17 cellular contexts compared by ENCODE assay signal in genomic region chr16:80816372-80816771, GRCh38. TPM values are rescaled to one million over a fixed set of nuclear protein-coding genes. Genes with fewer than 3 reads are reported as not detected.
DNase-seq lines count a peak whose midpoint lies in the region; ATAC-seq lines count a peak whose summit lies in the region.
"Had no signal": no experiment of that assay in that cellular context is flagged by ENCODE, and none has a peak within 500 bp of the region (broad histone marks: within the 10 kb centered on the region; RNA-seq: fewer than 3 reads in every experiment).

No MANE protein-coding gene starts in this region.

- peaks cover 2% of the 10 kb centered on the region for H3K4me1 Mint-ChIP-seq in activated CD4-positive, alpha-beta T cell treated with anti-CD3 and anti-CD28 coated beads, Interleukin-2, amount 10 ng/mL, durations not matched to agents 24 days and 14 days

- peaks cover 2% of the 10 kb centered on the region for H3K36me3 Mint-ChIP-seq in activated CD4-positive, alpha-beta T cell treated with anti-CD3 and anti-CD28 coated beads, Interleukin-2, amount 10 ng/mL, durations not matched to agents 24 days and 14 days (ENCODE audit: low read depth)

- H3K27ac ChIP-seq in effector memory CD4-positive, alpha-beta T cell (ENCODE audit: insufficient read depth, low read length, poor library complexity, severe bottlenecking), result no peak overlapping the region

- peaks cover 20% of the 10 kb centered on the region for H3K27me3 Mint-ChIP-seq in activated CD4-positive, alpha-beta T cell treated with anti-CD3 and anti-CD28 coated beads, Interleukin-2, amount 10 ng/mL, durations not matched to agents 24 days and 14 days

- H3K9me3 Mint-ChIP-seq in activated CD4-positive, alpha-beta T cell treated with anti-CD3 and anti-CD28 coated beads, Interleukin-2, amount 10 ng/mL, durations not matched to agents 24 days and 14 days, result peaks cover 25% of the 10 kb centered on the region
- H3K9me3 Mint-ChIP-seq: CD4-positive, alpha-beta T cell had no signal

- H3K27me3 ChIP-seq in effector memory CD4-positive, alpha-beta T cell (replicated peaks; ENCODE audit: control insufficient read depth, insufficient read depth, low read length, poor library complexity, severe bottlenecking), result no peaks in the 10 kb centered on the region

- no peaks in the 10 kb centered on the region for H3K4me1 ChIP-seq in effector memory CD4-positive, alpha-beta T cell (ENCODE audit: control insufficient read depth, insufficient read depth, low read length, poor library complexity, severe bottlenecking)

- no peak for ATAC-seq in HG03378 (IDR thresholded peaks at IDR 0.05; ENCODE audit: unreplicated experiment)
- ATAC-seq: HCT116 had no signal

- no peak overlapping the region for H3K4me3 ChIP-seq in effector memory CD4-positive, alpha-beta T cell (ENCODE audit: insufficient read depth, low read depth, low read length, poor library complexity, severe bottlenecking)

- DNase-seq in activated CD4-positive, alpha-beta T cell treated with anti-CD3 and anti-CD28 coated beads, Interleukin-2, amount 10 ng/mL, durations not matched to agents 24 days and 14 days, result no peak
- no peak for DNase-seq in activated CD4-positive, alpha-beta T cell treated with anti-CD3 and anti-CD28 coated beads, Interleukin-2, amount 50 U/mL, for 48 hours
- DNase-seq in M059J (ENCODE audit: low read depth) (peak; percentile 7), inferior parietal cortex (ENCODE audit: extremely low spot score) (peak; percentile 16), DMS53 treated with DMSO at 0.1 percent for 48 hours (lab: John Stamatoyannopoulos, UW; ENCODE audit: unreplicated experiment) (no peak)
- DNase-seq in effector memory CD4-positive, alpha-beta T cell, result no peak
- DNase-seq in stimulated activated CD4-positive, alpha-beta T cell treated with anti-CD3 and anti-CD28 coated beads, Interleukin-4, amount 100 ng/mL, for 1 hour, result no peak
- DNase-seq: ACHN; C1 segment of cervical spinal cord; Calu3; CD4-positive, alpha-beta T cell; DMS153; DND-41; GF-D8 had no signal

- no peak overlapping the region for H3K4me3 Mint-ChIP-seq in activated CD4-positive, alpha-beta T cell treated with anti-CD3 and anti-CD28 coated beads, Interleukin-2, amount 10 ng/mL, durations not matched to agents 24 days and 14 days
- H3K4me3 Mint-ChIP-seq: B cell; CD4-positive, alpha-beta T cell had no signal

- H3K9me3 ChIP-seq in effector memory CD4-positive, alpha-beta T cell (ENCODE audit: control insufficient read depth, low read length), result no peaks in the 10 kb centered on the region

- H3K27ac Mint-ChIP-seq in activated CD4-positive, alpha-beta T cell treated with anti-CD3 and anti-CD28 coated beads, Interleukin-2, amount 10 ng/mL, durations not matched to agents 24 days and 14 days, result peak overlapping the region; percentile 9
- H3K27ac Mint-ChIP-seq: B cell; CD4-positive, alpha-beta T cell had no signal

- intact Hi-C loops in activated CD4-positive, alpha-beta T cell treated with anti-CD3 and anti-CD28 coated beads, Interleukin-2, amount 10 ng/mL, durations not matched to agents 24 days and 14 days (cut with micrococcal nuclease), result no loop called here

- H3K36me3 ChIP-seq in effector memory CD4-positive, alpha-beta T cell (ENCODE audit: control insufficient read depth, insufficient read depth, low read length), result no peaks in the 10 kb centered on the region

RNA-seq across cellular contexts. Expression of gene CDYL2, which starts 12.0 kb away (rescaled TPM):
- total RNA-seq in activated CD4-positive, alpha-beta T cell treated with anti-CD3 and anti-CD28 coated beads, Interleukin-2, amount 10 ng/mL, durations not matched to agents 24 days and 14 days, result 63.3 and 66.9 TPM in 2 replicates
- 10.1 and 11.1 TPM in 2 replicates for total RNA-seq in M059J (2014; rRNA removed; shearing (Covaris generic))

Comparison
In these comparisons a context has a peak if more than half of its experiments do, and no peak if none do; other contexts are left out.
1. DNase-seq: peak in M059J (single experiment) and inferior parietal cortex (single experiment); none in activated CD4-positive, alpha-beta T cell treated with anti-CD3 and anti-CD28 coated beads, Interleukin-2, amount 10 ng/mL, durations not matched to agents 24 days and 14 days (single experiment), activated CD4-positive, alpha-beta T cell treated with anti-CD3 and anti-CD28 coated beads, Interleukin-2, amount 50 U/mL, for 48 hours (0 of 2), effector memory CD4-positive, alpha-beta T cell (0 of 3), DMS53 treated with DMSO at 0.1 percent for 48 hours (single experiment) and stimulated activated CD4-positive, alpha-beta T cell treated with anti-CD3 and anti-CD28 coated beads, Interleukin-4, amount 100 ng/mL, for 1 hour (single experiment).